Comparison of ENCODE assay signal across 33 cellular contexts in genomic region chr10:18085855-18086254, GRCh38. TPM values are rescaled to one million over a fixed set of nuclear protein-coding genes. Genes with fewer than 3 reads are reported as not detected.
"Had no signal": no experiment of that assay in that cellular context is flagged by ENCODE, and none has a peak within 500 bp of the region (broad histone marks: within the 10 kb centered on the region; RNA-seq: fewer than 3 reads in every experiment).

No MANE protein-coding gene starts in this region.

- H3K4me3 ChIP-seq: adrenal gland, body of pancreas, breast epithelium had no signal

- H3K36me3 ChIP-seq: adrenal gland, brain microvascular endothelial cell, breast epithelium had no signal

- H3K9me3 ChIP-seq: adrenal gland, body of pancreas, breast epithelium had no signal

- H3K27ac ChIP-seq: adrenal gland, body of pancreas, brain microvascular endothelial cell, breast epithelium, VCaP had no signal

- H3K4me1 ChIP-seq: body of pancreas, breast epithelium had no signal

- DNase-seq: activated B cell treated with CpG ODN at 0.5 μM for 24 hours; activated CD4-positive, alpha-beta memory T cell treated with anti-CD3 and anti-CD28 coated beads for 36 hours; activated CD4-positive, alpha-beta T cell treated with anti-CD3 and anti-CD28 coated beads for 4 hours; activated CD4-positive, alpha-beta T cell treated with anti-CD3 and anti-CD28 coated beads, Interleukin-2, amount 10 ng/mL, durations not matched to agents 24 days and 14 days; activated CD4-positive, alpha-beta T cell treated with anti-CD3 and anti-CD28 coated beads, Interleukin-2, amount 50 U/mL, for 1 hour; activated CD4-positive, alpha-beta T cell treated with anti-CD3 and anti-CD28 coated beads, Interleukin-2, amount 50 U/mL, for 4 hours; activated CD4-positive, CD25-positive, alpha-beta regulatory T cell treated with anti-CD3 and anti-CD28 coated beads, Interleukin-2, amount 50 U/mL, for 72 hours; activated CD8-positive, alpha-beta memory T cell treated with anti-CD3 and anti-CD28 coated beads, Interleukin-2, amount 50 U/mL, for 4 hours; activated CD8-positive, alpha-beta T cell treated with anti-CD3 and anti-CD28 coated beads for 36 hours; activated effector memory CD4-positive, alpha-beta T cell treated with anti-CD3 and anti-CD28 coated beads, Interleukin-2, amount 50 U/mL, for 16 hours; activated gamma-delta T cell treated with Interleukin-2 at 50 U/mL for 16 hours; activated naive CD4-positive, alpha-beta T cell; activated naive CD4-positive, alpha-beta T cell treated with anti-CD3 and anti-CD28 coated beads for 36 hours; activated naive CD4-positive, alpha-beta T cell treated with anti-CD3 and anti-CD28 coated beads, Interleukin-2, amount 50 U/mL, for 16 hours; activated naive CD8-positive, alpha-beta T cell treated with anti-CD3 and anti-CD28 coated beads for 36 hours; activated T-cell treated with anti-CD3 and anti-CD28 coated beads for 4 hours; activated T-cell treated with anti-CD3 and anti-CD28 coated beads, Interleukin-2, amount 50 U/mL, for 1 hour; activated T-cell treated with anti-CD3 and anti-CD28 coated beads, Interleukin-2, amount 50 U/mL, for 4 hours; activated T-cell treated with anti-CD3 and anti-CD28 coated beads, Interleukin-2, amount 50 U/mL, for 72 hours; adrenal gland; amniotic stem cell; aorta; body of pancreas; brain microvascular endothelial cell; central memory CD4-positive, alpha-beta T cell; T-helper 1 cell; T-helper 2 cell; T-helper 9 cell had no signal

- H3K27me3 ChIP-seq: adrenal gland, body of pancreas, brain microvascular endothelial cell, breast epithelium had no signal

RNA-seq across cellular contexts. Expression of gene CACNB2, which starts 54.4 kb away (rescaled TPM):
- total RNA-seq: activated B cell treated with CpG ODN at 0.5 μM for 24 hours; activated CD4-positive, alpha-beta memory T cell treated with anti-CD3 and anti-CD28 coated beads for 36 hours; activated CD4-positive, alpha-beta T cell treated with anti-CD3 and anti-CD28 coated beads, Interleukin-2, amount 10 ng/mL, durations not matched to agents 24 days and 14 days; activated CD8-positive, alpha-beta memory T cell treated with anti-CD3 and anti-CD28 coated beads for 36 hours; activated CD8-positive, alpha-beta T cell treated with anti-CD3 and anti-CD28 coated beads for 36 hours; activated naive CD4-positive, alpha-beta T cell treated with anti-CD3 and anti-CD28 coated beads for 36 hours; activated naive CD4-positive, alpha-beta T cell treated with anti-CD3 and anti-CD28 coated beads, Interleukin-2, amount 50 U/mL, for 72 hours; activated naive CD8-positive, alpha-beta T cell treated with anti-CD3 and anti-CD28 coated beads for 36 hours; activated T-cell treated with anti-CD3 and anti-CD28 coated beads, Interleukin-2, amount 50 U/mL, for 4 hours; activated T-cell treated with anti-CD3 and anti-CD28 coated beads, Interleukin-2, amount 50 U/mL, for 72 hours; activated T-helper 17 cell treated with anti-CD3 and anti-CD28 coated beads, Interleukin-2, amount 50 U/mL, for 72 hours had no signal
